ENCODE assay signal across 28 cellular contexts in genomic region chrX:55279832-55280231, GRCh38. TPM values are rescaled to one million over a fixed set of nuclear protein-coding genes. Genes with fewer than 3 reads are reported as not detected.
"Had no signal": no experiment of that assay in that cellular context is flagged by ENCODE, and none has a peak within 500 bp of the region (broad histone marks: within the 10 kb centered on the region; RNA-seq: fewer than 3 reads in every experiment).

No MANE protein-coding gene starts in this region.

- H3K27me3 ChIP-seq: SJSA1 had no signal

- H3K27ac ChIP-seq: SJSA1 had no signal

- H3K4me2 ChIP-seq: SK-N-SH had no signal

- DNase-seq: IMR-90, KBM-7, MV-4-11, NCI-H1048, NCI-H1105, NCI-H1417, NCI-H1436 treated with DMSO at 0.1 percent for 48 hours, NCI-H1694, NCI-H187 treated with DMSO at 0.1 percent for 48 hours, NCI-H2029 treated with DMSO at 0.1 percent for 48 hours, NCI-H2171 treated with DMSO at 0.1 percent for 48 hours, NCI-H226, NCI-H446, NCI-H510A, NCI-H524 treated with DMSO at 0.1 percent for 48 hours, NCI-H69, NCI-H774, Right ventricle myocardium superior, RPMI8226, SIG-M5, SK-N-SH, SW 1271 had no signal

- H3K36me3 ChIP-seq: SJSA1 had no signal

- H3K9me3 ChIP-seq: SJSA1, SK-N-SH had no signal

- ATAC-seq: HepG2 had no signal

- FAIRE-seq: HepG2, RCC 7860 had no signal

- H3K4me1 ChIP-seq: SJSA1 had no signal

- H3K9ac ChIP-seq: SK-N-SH had no signal

- H3K4me3 ChIP-seq: SJSA1 had no signal

RNA-seq across cellular contexts. Expression of gene PAGE3, which starts 15.1 kb away (rescaled TPM):
- total RNA-seq: HepG2, HT1080, IMR-90, LHCN-M2, MCF 10A, Right ventricle myocardium superior, SJSA1 had no signal
- polyA plus RNA-seq: HepG2, IMR-90, SK-N-SH had no signal

RNA-seq across cellular contexts. Expression of gene PAGE5, which starts 59.7 kb away (rescaled TPM):
- total RNA-seq: HepG2, IMR-90, LHCN-M2, MCF 10A, Right ventricle myocardium superior, SJSA1 had no signal
- polyA plus RNA-seq: HepG2, IMR-90 had no signal
